Comparison of ENCODE assay signal across 1 cellular context in genomic region chr5:7745882-7746735, GRCh38.
TF ChIP-seq lines count a peak whose summit lies in the region.

No MANE protein-coding gene starts in this region.

TF ChIP-seq in HCT116, 20 proteins besides CTCF, POLR2A, EP300 and RAD21 (continued from another document):
- TF ChIP-seq TCF7L2 (IDR thresholded peaks at IDR 0.05; ENCODE audit: borderline replicate concordance, extremely low read depth, insufficient read depth, insufficient read length) (no peak), EZH2 (IDR thresholded peaks at IDR 0.05) (no peak), CEBPB (IDR thresholded peaks at IDR 0.05; ENCODE audit: low read depth) (no peak), JUND (IDR thresholded peaks at IDR 0.05) (no peak)
